In genomic region chr15:24772709-24773373, GRCh38 we compare ENCODE assay signal across 8 cellular contexts.
DNase-seq lines count a peak whose midpoint lies in the region; ATAC-seq and TF ChIP-seq lines count a peak whose summit lies in the region.

No MANE protein-coding gene starts in this region.

- DNase-seq in activated CD4-positive, alpha-beta T cell treated with anti-CD3 and anti-CD28 coated beads for 24 hours (ENCODE audit: low read depth in 2 of 2): peak; percentile 37 to 41
- DNase-seq in chondrocyte (ENCODE audit: low spot score): peak; percentile 93
- DNase-seq in iris pigment epithelial cell (ENCODE audit: low read depth): peak; percentile 87
- peak; percentile 37 to 53 for DNase-seq in stimulated activated CD4-positive, alpha-beta T cell treated with anti-CD3 and anti-CD28 coated beads, Interleukin-12 subunit alpha, Interleukin-12 subunit beta, amount 100 ng/mL, for 24 hours (ENCODE audit: low read depth in 2 of 2)
- no peak for DNase-seq in NCI-H1436 (lab: John Stamatoyannopoulos, UW)

- H3K27ac Mint-ChIP-seq in chondrocyte (ENCODE audit: unreplicated experiment): peak overlapping the region; percentile 98

- ATAC-seq in HG03432 (IDR thresholded peaks at IDR 0.05; ENCODE audit: unreplicated experiment): peak; percentile 76
- ATAC-seq in GM21723 (IDR thresholded peaks at IDR 0.05; ENCODE audit: unreplicated experiment): no peak
- ATAC-seq in HG02938 (IDR thresholded peaks at IDR 0.05; ENCODE audit: unreplicated experiment): no peak

- H3K9me3 Mint-ChIP-seq in chondrocyte (ENCODE audit: low read depth): peaks cover 30% of the 10 kb centered on the region

- H3K4me1 Mint-ChIP-seq in chondrocyte (ENCODE audit: low read depth): no peaks in the 10 kb centered on the region

- H3K4me3 Mint-ChIP-seq in chondrocyte (ENCODE audit: unreplicated experiment): peak overlapping the region; percentile 87

- peaks cover 2% of the 10 kb centered on the region for H3K36me3 Mint-ChIP-seq in chondrocyte (ENCODE audit: low read depth)

- no peak for TF ChIP-seq CTCF in chondrocyte (IDR thresholded peaks at IDR 0.05)

- no peaks in the 10 kb centered on the region for H3K27me3 Mint-ChIP-seq in chondrocyte (ENCODE audit: low read depth)
